In the genomic region with DNA sequence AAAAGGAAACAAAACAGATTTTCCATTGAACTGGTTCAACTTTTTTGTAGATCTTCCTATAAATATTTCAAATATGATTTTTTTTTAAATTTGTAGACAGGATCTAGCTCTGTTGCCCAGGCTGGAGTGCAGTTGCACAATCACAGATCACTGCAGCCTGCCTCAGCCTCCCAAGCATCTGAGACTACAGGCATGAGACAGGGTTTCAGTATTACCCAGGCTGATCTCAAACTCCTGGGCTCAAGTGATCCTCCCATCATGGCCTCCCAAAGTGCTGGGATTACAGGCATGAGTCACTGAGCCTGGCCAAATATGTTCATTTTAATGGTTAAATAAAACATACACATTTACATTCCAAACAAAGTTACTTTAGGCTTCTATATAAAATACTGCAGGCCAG, we compare ENCODE assay signal across 1 cellular context.
TF ChIP-seq lines count a peak whose summit lies in the region.

No MANE protein-coding gene starts in this region.

TF ChIP-seq in K562, 482 proteins besides CTCF, POLR2A, EP300 and RAD21:
- TF ChIP-seq NR1H2 (CRISPR knock-in tag; IDR thresholded peaks at IDR 0.05) (no peak), KDM5B (IDR thresholded peaks at IDR 0.05; ENCODE audit: insufficient replicate concordance, low read depth, low read length) (no peak), ETV6 (IDR thresholded peaks at IDR 0.05; ENCODE audit: borderline replicate concordance in 1 of 2, low read depth in 2 of 2, low read length in 1 of 2) (no peak), ETV6 (CRISPR knock-in tag; IDR thresholded peaks at IDR 0.05; ENCODE audit: borderline replicate concordance) (no peak), ZNF121 (CRISPR knock-in tag; conservative IDR thresholded peaks at IDR 0.05) (peak; percentile 67), TAF7 (tag; IDR thresholded peaks at IDR 0.05) (no peak), MEF2A (IDR thresholded peaks at IDR 0.05; ENCODE audit: control insufficient read depth, low read depth, low read length) (no peak), RFX1 (IDR thresholded peaks at IDR 0.05) (no peak), LEF1 (IDR thresholded peaks at IDR 0.05) (no peak), CEBPB (tag; IDR thresholded peaks at IDR 0.05) (peak; percentile 56; the same call in 1 of the 2 replicates), EZH2 (IDR thresholded peaks at IDR 0.05; ENCODE audit: borderline replicate concordance, low read depth, low read length) (no peak), ATF4 (CRISPR knock-in tag; IDR thresholded peaks at IDR 0.05) (no peak)
- TF ChIP-seq, protein P1, sequence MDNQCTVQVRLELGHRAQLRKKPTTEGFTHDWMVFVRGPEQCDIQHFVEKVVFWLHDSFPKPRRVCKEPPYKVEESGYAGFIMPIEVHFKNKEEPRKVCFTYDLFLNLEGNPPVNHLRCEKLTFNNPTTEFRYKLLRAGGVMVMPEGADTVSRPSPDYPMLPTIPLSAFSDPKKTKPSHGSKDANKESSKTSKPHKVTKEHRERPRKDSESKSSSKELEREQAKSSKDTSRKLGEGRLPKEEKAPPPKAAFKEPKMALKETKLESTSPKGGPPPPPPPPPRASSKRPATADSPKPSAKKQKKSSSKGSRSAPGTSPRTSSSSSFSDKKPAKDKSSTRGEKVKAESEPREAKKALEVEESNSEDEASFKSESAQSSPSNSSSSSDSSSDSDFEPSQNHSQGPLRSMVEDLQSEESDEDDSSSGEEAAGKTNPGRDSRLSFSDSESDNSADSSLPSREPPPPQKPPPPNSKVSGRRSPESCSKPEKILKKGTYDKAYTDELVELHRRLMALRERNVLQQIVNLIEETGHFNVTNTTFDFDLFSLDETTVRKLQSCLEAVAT (IDR thresholded peaks at IDR 0.05): no peak
